In genomic region chrX:21775128-21775527, GRCh38 we compare ENCODE assay signal across 14 cellular contexts. TPM values are rescaled to one million over a fixed set of nuclear protein-coding genes. Genes with fewer than 3 reads are reported as not detected.
"Had no signal": no experiment of that assay in that cellular context is flagged by ENCODE, and none has a peak within 500 bp of the region (broad histone marks: within the 10 kb centered on the region; RNA-seq: fewer than 3 reads in every experiment).

No MANE protein-coding gene starts in this region.

RNA-seq across cellular contexts. Expression of gene SMPX, which starts 17.2 kb away (rescaled TPM):
- total RNA-seq: activated B cell treated with CpG ODN at 0.5 μM for 24 hours; activated CD4-positive, alpha-beta memory T cell treated with anti-CD3 and anti-CD28 coated beads for 36 hours; activated CD4-positive, alpha-beta memory T cell treated with anti-CD3 and anti-CD28 coated beads, Interleukin-2, amount 10 ng/mL, durations not matched to agents 7 days and 5 days; activated CD4-positive, alpha-beta T cell treated with anti-CD3 and anti-CD28 coated beads for 36 hours; activated CD4-positive, alpha-beta T cell treated with anti-CD3 and anti-CD28 coated beads, Interleukin-2, amount 10 ng/mL, durations not matched to agents 24 days and 14 days; activated CD4-positive, alpha-beta T cell treated with anti-CD3 and anti-CD28 coated beads, Interleukin-2, amount 10 ng/mL, durations not matched to agents 7 days and 5 days; activated CD8-positive, alpha-beta memory T cell treated with anti-CD3 and anti-CD28 coated beads for 36 hours; activated CD8-positive, alpha-beta memory T cell treated with anti-CD3 and anti-CD28 coated beads, Interleukin-2, amount 10 ng/mL, durations not matched to agents 7 days and 5 days; activated CD8-positive, alpha-beta T cell treated with anti-CD3 and anti-CD28 coated beads for 36 hours; activated CD8-positive, alpha-beta T cell treated with anti-CD3 and anti-CD28 coated beads, Interleukin-2, amount 10 ng/mL, durations not matched to agents 7 days and 5 days; T-cell; T-helper 1 cell treated with Interleukin-12 subunit alpha and Interleukin-12 subunit beta and Interleukin-4 antibody, amounts not matched to agents 30 ng/mL and 1 ng/mL, for 36 hours; T-helper 17 cell; T-helper 2 cell treated with Interferon-gamma antibody and Interleukin-4, amounts not matched to agents 100 ng/mL and 5 ng/mL, for 36 hours had no signal
